Comparison of ENCODE assay signal across 10 cellular contexts in the genomic region with DNA sequence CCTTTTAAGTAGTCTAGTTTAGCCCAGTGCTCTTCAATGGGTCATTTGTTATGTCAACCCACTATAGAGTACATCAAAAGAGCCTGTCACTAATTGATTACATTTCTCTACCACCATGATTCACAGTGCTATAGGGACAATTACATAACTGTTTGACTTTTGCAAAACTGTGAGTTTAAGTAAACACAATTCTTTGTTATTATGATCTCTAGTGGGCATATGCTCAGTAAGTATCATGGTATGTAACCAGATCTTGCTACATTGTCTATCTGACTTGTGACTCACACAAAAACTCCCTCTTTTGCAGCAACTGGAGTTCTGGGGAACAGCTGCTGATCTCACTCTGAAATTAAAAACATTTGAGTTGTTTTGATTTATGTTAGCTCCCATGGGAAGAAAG.
DNase-seq lines count a peak whose midpoint lies in the region; ATAC-seq and TF ChIP-seq lines count a peak whose summit lies in the region.
"Had no signal": no experiment of that assay in that cellular context is flagged by ENCODE, and none has a peak within 500 bp of the region (broad histone marks: within the 10 kb centered on the region; RNA-seq: fewer than 3 reads in every experiment).

No MANE protein-coding gene starts in this region.

- no peak overlapping the region for H3K27ac ChIP-seq in dorsolateral prefrontal cortex

- no peak overlapping the region for H3K4me3 ChIP-seq in dorsolateral prefrontal cortex
- H3K4me3 ChIP-seq: stomach had no signal

- no peaks in the 10 kb centered on the region for H3K27me3 ChIP-seq in dorsolateral prefrontal cortex
- H3K27me3 ChIP-seq: stomach had no signal

- TF ChIP-seq CTCF in dorsolateral prefrontal cortex (IDR thresholded peaks at IDR 0.05 in 54 of 56, conservative IDR thresholded peaks at IDR 0.05 in 2 of 56; ENCODE audit: low read depth in 1 of 56, partially characterized antibody in 56 of 56), result no peak

- peak; percentile 69 for ATAC-seq in HG03432 (IDR thresholded peaks at IDR 0.05; ENCODE audit: unreplicated experiment)
- no peak for ATAC-seq in left ventricle myocardium superior

- intact Hi-C loops in dorsolateral prefrontal cortex (cut with DNase I), result no loop called here
- intact Hi-C loops in left ventricle myocardium superior (cut with micrococcal nuclease), result no loop called here

- DNase-seq in NCI-H510A (lab: John Stamatoyannopoulos, UW) (peak; percentile 18), epidermal melanocyte (ENCODE audit: insufficient read length, low spot score) (peak; percentile 49), stromal cell of bone marrow (ENCODE audit: low read depth) (peak; percentile 74), HT-29 (ENCODE audit: low spot score) (no peak), dorsolateral prefrontal cortex (no peak), left ventricle myocardium superior (no peak)
- DNase-seq: activated B cell treated with CpG ODN at 0.5 μM for 24 hours, occipital lobe, stomach had no signal

Comparison
In these comparisons a context has a peak if more than half of its experiments do, and no peak if none do; other contexts are left out.
1. DNase-seq: peak in NCI-H510A (single experiment), epidermal melanocyte (single experiment) and stromal cell of bone marrow (single experiment); none in HT-29 (single experiment), dorsolateral prefrontal cortex (0 of 10) and left ventricle myocardium superior (single experiment).